In genomic region chr19:12639901-12640613, GRCh38 we compare ENCODE assay signal across 1 cellular context.
TF ChIP-seq lines count a peak whose summit lies in the region.

No MANE protein-coding gene starts in this region.

TF ChIP-seq in K562, 482 proteins besides CTCF, POLR2A, EP300 and RAD21 (continued from another document and continues in another):
- TF ChIP-seq KAT7 (CRISPR knock-in tag; IDR thresholded peaks at IDR 0.05; ENCODE audit: borderline replicate concordance) (no peak), HLTF (IDR thresholded peaks at IDR 0.05) (no peak), CAMTA2 (CRISPR knock-in tag; conservative IDR thresholded peaks at IDR 0.05) (no peak), TGIF2 (CRISPR knock-in tag; IDR thresholded peaks at IDR 0.05) (no peak), ARID4B (CRISPR knock-in tag; IDR thresholded peaks at IDR 0.05) (peak; percentile 59; the same call in 1 of the 2 replicates), ZNF134 (CRISPR knock-in tag; conservative IDR thresholded peaks at IDR 0.05) (no peak), ARID3A (IDR thresholded peaks at IDR 0.05; ENCODE audit: borderline replicate concordance, low read depth, low read length) (no peak), YY1 (IDR thresholded peaks at IDR 0.05; ENCODE audit: borderline replicate concordance in 1 of 3, control insufficient read depth in 1 of 3, extremely low read depth in 1 of 3, insufficient read depth in 3 of 3, insufficient read length in 1 of 3, insufficient replicate concordance in 2 of 3, low read depth in 1 of 3, low read length in 2 of 3) (peak in 1 of 3 experiments; percentile 21), NELFE (IDR thresholded peaks at IDR 0.05; ENCODE audit: insufficient read depth, insufficient read length) (no peak), SMAD2 (IDR thresholded peaks at IDR 0.05; ENCODE audit: low read depth, low read length) (no peak), TAF9B (IDR thresholded peaks at IDR 0.05; ENCODE audit: partially characterized antibody) (no peak), MNT (conservative IDR thresholded peaks at IDR 0.05) (peak in 1 of 2 experiments; percentile 51; a peak in 2 of 4 replicates), NBN (IDR thresholded peaks at IDR 0.05; ENCODE audit: low read depth) (0 out of 2 replicates have a peak, but pooled peaks have one; percentile 16), ZNF586 (CRISPR knock-in tag; conservative IDR thresholded peaks at IDR 0.05) (no peak), HEY1 (CRISPR knock-in tag; IDR thresholded peaks at IDR 0.05; ENCODE audit: borderline replicate concordance) (no peak), GATAD2A (IDR thresholded peaks at IDR 0.05) (no peak), SMAD4 (CRISPR knock-in tag; conservative IDR thresholded peaks at IDR 0.05) (peak; percentile 65), ZBTB1 (CRISPR knock-in tag; IDR thresholded peaks at IDR 0.05; ENCODE audit: borderline replicate concordance, low read depth) (no peak), FOXP4 (CRISPR knock-in tag; IDR thresholded peaks at IDR 0.05; ENCODE audit: borderline replicate concordance) (peak; percentile 67; the same call in 1 of the 2 replicates), RUNX1 (IDR thresholded peaks at IDR 0.05; ENCODE audit: low read depth) (0 out of 2 replicates have a peak, but pooled peaks have one; percentile 45), MGA (IDR thresholded peaks at IDR 0.05) (peak; percentile 73), MEF2A (IDR thresholded peaks at IDR 0.05; ENCODE audit: control insufficient read depth, low read depth, low read length) (no peak), ZFP36 (IDR thresholded peaks at IDR 0.05; ENCODE audit: low read depth, low read length, partially characterized antibody) (no peak), HDAC1 (IDR thresholded peaks at IDR 0.05) (peak in 1 of 2 experiments; percentile 40; a peak in 1 of 4 replicates), MYBL2 (IDR thresholded peaks at IDR 0.05; ENCODE audit: low read depth) (no peak), MYBL2 (CRISPR knock-in tag; IDR thresholded peaks at IDR 0.05; ENCODE audit: borderline replicate concordance) (no peak), SOX6 (IDR thresholded peaks at IDR 0.05) (0 out of 2 replicates have a peak, but pooled peaks have one; percentile 35), STAT6 (CRISPR knock-in tag; IDR thresholded peaks at IDR 0.05) (no peak), CCNT2 (IDR thresholded peaks at IDR 0.05; ENCODE audit: borderline replicate concordance, extremely low read depth, insufficient read length, low read depth, low read length) (no peak), ZNF324 (CRISPR knock-in tag; IDR thresholded peaks at IDR 0.05) (no peak), KAT8 (IDR thresholded peaks at IDR 0.05; ENCODE audit: low read depth) (no peak)
